ENCODE assay signal across 13 cellular contexts in genomic region chr17:31722251-31723056, GRCh38.
DNase-seq lines count a peak whose midpoint lies in the region; ATAC-seq and TF ChIP-seq lines count a peak whose summit lies in the region.
"Had no signal": no experiment of that assay in that cellular context is flagged by ENCODE, and none has a peak within 500 bp of the region (broad histone marks: within the 10 kb centered on the region; RNA-seq: fewer than 3 reads in every experiment).

No MANE protein-coding gene starts in this region.

- no peak for TF ChIP-seq POLR2A in spleen (IDR thresholded peaks at IDR 0.05)

- no peak overlapping the region for H3K27ac Mint-ChIP-seq in progenitor cell of endocrine pancreas
- H3K27ac Mint-ChIP-seq: activated T-helper 17 cell treated with anti-CD3 and anti-CD28 coated beads, Interleukin-2, amount 50 U/mL, for 72 hours had no signal

- no peaks in the 10 kb centered on the region for H3K36me3 Mint-ChIP-seq in progenitor cell of endocrine pancreas (ENCODE audit: insufficient read depth)

- H3K9me3 ChIP-seq in HEK293 (ENCODE audit: control insufficient read depth, insufficient read depth, low read depth, low read length) (no peaks in the 10 kb centered on the region), spleen (no peaks in the 10 kb centered on the region), PC-9 (ENCODE audit: insufficient read depth, low read depth) (no peaks in the 10 kb centered on the region)
- H3K9me3 ChIP-seq: HAP-1 had no signal

- no peak for TF ChIP-seq CTCF in HEK293 (tag by site-specific recombination; IDR thresholded peaks at IDR 0.05)
- no peak for TF ChIP-seq CTCF in spleen (IDR thresholded peaks at IDR 0.05 in 8 of 11, conservative IDR thresholded peaks at IDR 0.05 in 3 of 11)
- no peak for TF ChIP-seq CTCF in progenitor cell of endocrine pancreas (IDR thresholded peaks at IDR 0.05; ENCODE audit: unreplicated experiment)
- TF ChIP-seq CTCF in PC-9 (conservative IDR thresholded peaks at IDR 0.05): no peak

- H3K4me1 ChIP-seq in HEK293 (ENCODE audit: control insufficient read depth, insufficient read depth, low read length) (no peaks in the 10 kb centered on the region), spleen (peaks cover 0 to 29% (median 3%) of the 10 kb centered on the region in 6 donors), PC-9 (replicated peaks; ENCODE audit: insufficient read depth) (peaks cover 12% of the 10 kb centered on the region; the same call in 1 of the 2 replicates)
- H3K4me1 ChIP-seq: HAP-1 had no signal

- WGBS in spleen, 5 donors: 58 to 80% (median 70%) methylated on average over 13 to 14 of the region's 14 CpGs

- H3K4me3 ChIP-seq in HEK293 (ENCODE audit: low read depth, low read length) (no peak overlapping the region), spleen (no peak overlapping the region), PC-9 (no peak overlapping the region)
- H3K4me3 ChIP-seq: HAP-1 had no signal

- no peak overlapping the region for H3K4me3 Mint-ChIP-seq in progenitor cell of endocrine pancreas (ENCODE audit: low read depth)
- H3K4me3 Mint-ChIP-seq: activated T-helper 17 cell treated with anti-CD3 and anti-CD28 coated beads, Interleukin-2, amount 50 U/mL, for 72 hours had no signal

- DNase-seq in amniotic epithelial cell (ENCODE audit: low read depth) (peak; percentile 57), left ventricle myocardium superior (peak; percentile 48), spleen (no peak), activated T-cell treated with anti-CD3 and anti-CD28 coated beads for 4 hours (no peak), progenitor cell of endocrine pancreas (ENCODE audit: low spot score, unreplicated experiment) (no peak), PC-9 (no peak)
- no peak for DNase-seq in activated naive CD4-positive, alpha-beta T cell (lab: John Stamatoyannopoulos, UW)
- DNase-seq: activated CD4-positive, CD25-positive, alpha-beta regulatory T cell treated with anti-CD3 and anti-CD28 coated beads, Interleukin-2, amount 50 U/mL, for 72 hours; COR-L47; NCI-H510A had no signal

- POLR2A ChIA-PET in HEK293 (lab: Yijun Ruan, JAX): no interaction called here
- POLR2A ChIA-PET in PC-9 (lab: Charles Lee; ENCODE audit: unreplicated experiment): no interaction called here

- no peaks in the 10 kb centered on the region for H3K79me2 ChIP-seq in PC-9 (ENCODE audit: low read depth)

- intact Hi-C loops in left ventricle myocardium superior (cut with micrococcal nuclease) (no loop called here), spleen (cut with DNase I; ENCODE audit: low total_unique reads) (no loop called here), PC-9 (cut with micrococcal nuclease; ENCODE audit: unreplicated experiment) (loop anchor here (10.0 kb wide), 1 partner anchor 102 kb away; no protein-coding TSS in a partner anchor)

- H3K4me2 ChIP-seq in PC-9: no peak overlapping the region

- H3K36me3 ChIP-seq in HEK293 (ENCODE audit: control insufficient read depth in 2 of 2, insufficient read depth in 1 of 2, low read length in 2 of 2) (no peaks in the 10 kb centered on the region), spleen (no peaks in the 10 kb centered on the region), PC-9 (ENCODE audit: low read depth) (no peaks in the 10 kb centered on the region)
- H3K36me3 ChIP-seq: HAP-1 had no signal

- H2AFZ ChIP-seq in PC-9: no peak overlapping the region

- no peak overlapping the region for H3K27ac ChIP-seq in HEK293 (ENCODE audit: extremely low read depth, low read depth, low read length)
- peak overlapping the region in 5 of 8 donors; percentile 26 to 59 (median 46) for H3K27ac ChIP-seq in spleen
- H3K27ac ChIP-seq in PC-9: no peak overlapping the region

- no peaks in the 10 kb centered on the region for H4K20me1 ChIP-seq in PC-9 (ENCODE audit: insufficient read depth)

- peaks cover 13% of the 10 kb centered on the region for H3K27me3 Mint-ChIP-seq in progenitor cell of endocrine pancreas

- peak; percentile 95 for ATAC-seq in left ventricle myocardium superior
- ATAC-seq: activated T-helper 17 cell treated with anti-CD3 and anti-CD28 coated beads, Interleukin-2, amount 50 U/mL, for 72 hours had no signal

- CTCF ChIA-PET in HEK293 (lab: Yijun Ruan, JAX): interaction anchor here (0.6 kb wide), 1 partner anchor 363 kb away, joined by 3 read pairs; no protein-coding TSS in a partner anchor
- CTCF ChIA-PET in PC-9 (lab: Charles Lee): no interaction called here

- H3K9me2 ChIP-seq in PC-9 (ENCODE audit: insufficient read depth): no peaks in the 10 kb centered on the region

- no peaks in the 10 kb centered on the region for H3F3A ChIP-seq in PC-9 (ENCODE audit: insufficient read depth, low read depth)

- no peaks in the 10 kb centered on the region for H3K9me3 Mint-ChIP-seq in progenitor cell of endocrine pancreas (ENCODE audit: low read depth)
- H3K9me3 Mint-ChIP-seq: activated T-helper 17 cell treated with anti-CD3 and anti-CD28 coated beads, Interleukin-2, amount 50 U/mL, for 72 hours had no signal

- H3K4me1 Mint-ChIP-seq in progenitor cell of endocrine pancreas (ENCODE audit: low read depth): no peaks in the 10 kb centered on the region
- H3K4me1 Mint-ChIP-seq: activated T-helper 17 cell treated with anti-CD3 and anti-CD28 coated beads, Interleukin-2, amount 50 U/mL, for 72 hours had no signal

- H3K27me3 ChIP-seq in spleen (replicated peaks in 1 of 7): peaks cover 0 to 10% (median 0%) of the 10 kb centered on the region in 7 donors
- no peaks in the 10 kb centered on the region for H3K27me3 ChIP-seq in PC-9 (ENCODE audit: insufficient read depth, low read depth)

- no TSS peak for BruUV-seq in PC-9 (replicated peaks; lab: Mats Ljungman, UMichigan)

TF ChIP-seq in HEK293, 187 proteins besides CTCF, POLR2A, EP300 and RAD21:
- TF ChIP-seq ZNF629 (tag by site-specific recombination; IDR thresholded peaks at IDR 0.05): no peak
- TF ChIP-seq ZNF391 (tag by site-specific recombination; IDR thresholded peaks at IDR 0.05; ENCODE audit: borderline replicate concordance, low read depth): no peak
- TF ChIP-seq ZNF114 (tag by site-specific recombination; IDR thresholded peaks at IDR 0.05): no peak
- 0 out of 2 replicates have a peak, but pooled peaks have one; percentile 13 for TF ChIP-seq ZIC2 (tag by site-specific recombination; IDR thresholded peaks at IDR 0.05)
TF ChIP-seq in HEK293: peak in this region for 1.

Comparison
In these comparisons a context has a peak if more than half of its experiments do, and no peak if none do; other contexts are left out.
1. H3K27ac ChIP-seq: peak in spleen (5 of 8); none in HEK293 (single experiment) and PC-9 (single experiment).
2. DNase-seq: peak in amniotic epithelial cell (single experiment) and left ventricle myocardium superior (single experiment); none in spleen (single experiment), activated T-cell treated with anti-CD3 and anti-CD28 coated beads for 4 hours (single experiment), progenitor cell of endocrine pancreas (single experiment), activated naive CD4-positive, alpha-beta T cell (0 of 4) and PC-9 (0 of 2).